11 cellular contexts compared by ENCODE assay signal in the genomic region with DNA sequence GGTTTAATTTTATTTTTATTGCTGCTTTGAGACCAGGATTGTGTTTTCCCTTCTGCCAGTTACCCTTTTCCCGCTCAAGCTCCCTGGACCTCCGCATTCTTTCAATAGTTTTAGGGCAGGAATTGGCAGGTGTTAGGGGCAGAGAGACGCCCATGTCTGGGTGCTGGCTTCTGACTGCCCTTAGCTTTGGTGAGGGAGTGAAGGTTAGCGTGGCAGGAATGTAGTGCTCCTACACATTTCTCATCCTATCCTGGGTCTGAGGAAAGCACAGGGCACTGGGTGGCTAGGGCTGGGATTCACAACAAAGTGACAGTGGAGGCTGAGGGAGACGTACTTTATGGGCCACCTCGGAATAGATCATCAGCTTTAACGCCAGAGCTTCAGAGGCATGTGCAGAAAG.
A peak's percentile ranks its signal among the peaks of the same experiment; 100 is the strongest.
DNase-seq lines count a peak whose midpoint lies in the region; ATAC-seq, FAIRE-seq and TF ChIP-seq lines count a peak whose summit lies in the region.
"Had no signal": no experiment of that assay in that cellular context is flagged by ENCODE, and none has a peak within 500 bp of the region (broad histone marks: within the 10 kb centered on the region; RNA-seq: fewer than 3 reads in every experiment).

No MANE protein-coding gene starts in this region.

- H2AFZ ChIP-seq in H9 (ENCODE audit: low read length) (no peak overlapping the region), astrocyte (ENCODE audit: low read depth, low read length) (peak overlapping the region; percentile 93)

- no peak overlapping the region for H2BK120ac ChIP-seq in H9 (ENCODE audit: low read depth, low read length, poor library complexity, severe bottlenecking)

- H3K23me2 ChIP-seq in H9 (ENCODE audit: insufficient read length, low read depth, low read length, poor library complexity, severe bottlenecking) = no peaks in the 10 kb centered on the region

- H3K4me1 ChIP-seq in H9 (ENCODE audit: insufficient read depth, low read length) = peaks cover 2% of the 10 kb centered on the region; the same call in 1 of the 2 replicates
- peaks cover 40% of the 10 kb centered on the region for H3K4me1 ChIP-seq in astrocyte (ENCODE audit: insufficient read depth, low read length)
- peaks cover 8 to 19% (median 14%) of the 10 kb centered on the region in 3 donors for H3K4me1 ChIP-seq in skeletal muscle tissue (ENCODE audit: control insufficient read depth in 3 of 3, insufficient read depth in 3 of 3, low read length in 3 of 3)

- H3K27ac Mint-ChIP-seq in H9 = peak overlapping the region; percentile 23 to 82 (median 73); a peak in 6 of 7 replicates
- peak overlapping the region; percentile 96 for H3K27ac Mint-ChIP-seq in astrocyte (ENCODE audit: unreplicated experiment)

- H3K36me3 Mint-ChIP-seq in H9 (ENCODE audit: insufficient read depth in 1 of 3, low read depth in 3 of 3) (no peaks in the 10 kb centered on the region), astrocyte (ENCODE audit: low read depth, unreplicated experiment) (no peaks in the 10 kb centered on the region)

- H3K9me3 ChIP-seq in H9 (ENCODE audit: control insufficient read depth, low read depth, low read length) (no peaks in the 10 kb centered on the region), astrocyte (ENCODE audit: insufficient read depth, low read depth, low read length) (no peaks in the 10 kb centered on the region), skeletal muscle tissue (ENCODE audit: control insufficient read depth in 3 of 3, low read length in 3 of 3) (no peaks in the 10 kb centered on the region)

- no peak overlapping the region for H3T11ph ChIP-seq in H9 (ENCODE audit: low read length)

- H3K27me3 Mint-ChIP-seq in H9 (ENCODE audit: low read depth) = peaks cover 31% of the 10 kb centered on the region
- no peaks in the 10 kb centered on the region for H3K27me3 Mint-ChIP-seq in astrocyte (ENCODE audit: low read depth, unreplicated experiment)
- H3K27me3 Mint-ChIP-seq: effector memory CD8-positive, alpha-beta T cell had no signal

- H3K4me2 ChIP-seq in H9 (ENCODE audit: insufficient read depth, insufficient read length, low read length) = peak overlapping the region; percentile 69
- H3K4me2 ChIP-seq in astrocyte (ENCODE audit: low read length) = peak overlapping the region; percentile 80

- H2BK15ac ChIP-seq in H9 (ENCODE audit: low read depth, low read length) = no peak overlapping the region

- H3K4me1 Mint-ChIP-seq in H9 (peaks cover 31 to 35% of the 10 kb centered on the region in 2 experiments), astrocyte (ENCODE audit: low read depth, unreplicated experiment) (peaks cover 38% of the 10 kb centered on the region)

- H2AK5ac ChIP-seq in H9 (ENCODE audit: insufficient read length, low read length) = no peak overlapping the region

- no peak overlapping the region for H3K23ac ChIP-seq in H9 (ENCODE audit: insufficient read length, low read depth, low read length)

- no peaks in the 10 kb centered on the region; the same call in 1 of the 2 replicates for H3K27me3 ChIP-seq in H9 (ENCODE audit: insufficient read depth, low read length)
- no peaks in the 10 kb centered on the region for H3K27me3 ChIP-seq in astrocyte (ENCODE audit: insufficient read depth, low read length)
- no peaks in the 10 kb centered on the region for H3K27me3 ChIP-seq in kidney epithelial cell (ENCODE audit: control insufficient read depth, insufficient read depth, low read length)
- no peaks in the 10 kb centered on the region for H3K27me3 ChIP-seq in skeletal muscle tissue (ENCODE audit: control insufficient read depth in 3 of 3, insufficient read depth in 3 of 3, low read length in 3 of 3)

- no CpG with 5 or more reads among the region's 7 CpGs for WGBS in H9 (ENCODE audit: extremely low coverage, insufficient read length, low lambda C conversion rate)

- H2BK20ac ChIP-seq in H9 (ENCODE audit: low read depth, low read length, poor library complexity, severe bottlenecking) = no peak overlapping the region

- H4K20me1 ChIP-seq in H9 (ENCODE audit: control insufficient read depth, insufficient read depth, insufficient read length) (no peaks in the 10 kb centered on the region), astrocyte (ENCODE audit: insufficient read depth, low read length) (no peaks in the 10 kb centered on the region)

- no peak overlapping the region for H3K27ac ChIP-seq in H9 (ENCODE audit: insufficient read length, low read depth, low read length)
- H3K27ac ChIP-seq in astrocyte (ENCODE audit: low read depth, low read length) = peak overlapping the region; percentile 98
- H3K27ac ChIP-seq in skeletal muscle tissue (ENCODE audit: low read depth, low read length) = peak overlapping the region; percentile 52

- no peak overlapping the region for H3K4me3 ChIP-seq in astrocyte (ENCODE audit: insufficient read depth, low read depth, low read length)
- H3K4me3 ChIP-seq in kidney epithelial cell (ENCODE audit: low read depth, low read length) = no peak overlapping the region
- no peak overlapping the region for H3K4me3 ChIP-seq in skeletal muscle tissue (ENCODE audit: low read length in 3 of 3)

- peak overlapping the region in 1 of 2 experiments; percentile 80; a peak in 4 of 5 replicates for H3K4me3 Mint-ChIP-seq in H9
- peak overlapping the region; percentile 27 for H3K4me3 Mint-ChIP-seq in astrocyte (ENCODE audit: unreplicated experiment)
- H3K4me3 Mint-ChIP-seq: effector memory CD8-positive, alpha-beta T cell had no signal

- no peaks in the 10 kb centered on the region for H3K36me3 ChIP-seq in astrocyte (ENCODE audit: insufficient read depth, low read length)
- no peaks in the 10 kb centered on the region for H3K36me3 ChIP-seq in kidney epithelial cell (ENCODE audit: control insufficient read depth, insufficient read depth, low read length)
- no peaks in the 10 kb centered on the region for H3K36me3 ChIP-seq in skeletal muscle tissue (ENCODE audit: control insufficient read depth in 3 of 3, insufficient read depth in 3 of 3, low read length in 3 of 3)

- H4K5ac ChIP-seq in H9 (ENCODE audit: insufficient read length, low read depth, low read length) = no peak overlapping the region

- 0 out of 2 replicates have a peak overlapping the region, but pooled peaks have one; percentile 16 for H3K14ac ChIP-seq in H9 (ENCODE audit: insufficient read depth, low read length)

- H3K18ac ChIP-seq in H9 (ENCODE audit: insufficient read length, low read depth, low read length) = peak overlapping the region; percentile 66

- peak; percentile 36 for DNase-seq in H9
- peak; percentile 44 for DNase-seq in astrocyte (ENCODE audit: low read depth)
- DNase-seq in kidney epithelial cell (ENCODE audit: low read depth) = peak; percentile 49
- DNase-seq in SIG-M5 treated with dmso at 0.1 percent for 504 hours (lab: John Stamatoyannopoulos, UW; ENCODE audit: unreplicated experiment) = no peak
- DNase-seq: effector memory CD8-positive, alpha-beta T cell; NCI-H1092; SIG-M5 had no signal

- no peaks in the 10 kb centered on the region for H3K79me1 ChIP-seq in H9 (ENCODE audit: insufficient read depth, low read depth, low read length, poor library complexity, severe bottlenecking)

- no peak for TF ChIP-seq CTCF in H9 (conservative IDR thresholded peaks at IDR 0.05)
- no peak for TF ChIP-seq CTCF in astrocyte (IDR thresholded peaks at IDR 0.05; ENCODE audit: insufficient read depth, low read depth, low read length)
- no peak for TF ChIP-seq CTCF in kidney epithelial cell (IDR thresholded peaks at IDR 0.05; ENCODE audit: insufficient read depth, low read length, poor library complexity, severe bottlenecking)

- FAIRE-seq in astrocyte (lab: Jason Lieb, UNC) = no peak

- ATAC-seq in HG02884 (IDR thresholded peaks at IDR 0.05; ENCODE audit: unreplicated experiment) = no peak
- no peak for ATAC-seq in GM18873 (IDR thresholded peaks at IDR 0.05; ENCODE audit: low FRiP score, unreplicated experiment)
- ATAC-seq in HG02642 (IDR thresholded peaks at IDR 0.05; ENCODE audit: poor library complexity, unreplicated experiment) = no peak
- ATAC-seq: effector memory CD8-positive, alpha-beta T cell had no signal

- no peak overlapping the region for H3K56ac ChIP-seq in H9 (ENCODE audit: insufficient read length, low read depth, low read length)

- no peak overlapping the region for H3K4ac ChIP-seq in H9 (ENCODE audit: low read depth, low read length)

- H3K9me3 Mint-ChIP-seq in H9 = no peaks in the 10 kb centered on the region
- peaks cover 3% of the 10 kb centered on the region for H3K9me3 Mint-ChIP-seq in astrocyte (ENCODE audit: unreplicated experiment)
- H3K9me3 Mint-ChIP-seq: effector memory CD8-positive, alpha-beta T cell had no signal

- H2BK5ac ChIP-seq in H9 (ENCODE audit: insufficient read length, low read length) = no peak overlapping the region

- H4K91ac ChIP-seq in H9 (ENCODE audit: insufficient read length, low read depth, low read length) = no peak overlapping the region

- H2BK12ac ChIP-seq in H9 (ENCODE audit: insufficient read length, low read depth, low read length) = peak overlapping the region; percentile 19

- H3K79me2 ChIP-seq in H9 (ENCODE audit: insufficient read depth, low read length) = no peaks in the 10 kb centered on the region
- no peaks in the 10 kb centered on the region for H3K79me2 ChIP-seq in astrocyte (ENCODE audit: insufficient read depth, low read length)

- H4K8ac ChIP-seq in H9 (replicated peaks; ENCODE audit: insufficient read length, low read depth, low read length) = no peak overlapping the region

- H3K9ac ChIP-seq in H9 (ENCODE audit: extremely low read depth, insufficient read length, low read length) (no peak overlapping the region), astrocyte (ENCODE audit: low read length) (peak overlapping the region; percentile 86), skeletal muscle tissue (ENCODE audit: low read depth in 1 of 3, low read length in 3 of 3) (no peak overlapping the region)
